10 cellular contexts compared by ENCODE assay signal in the genomic region with DNA sequence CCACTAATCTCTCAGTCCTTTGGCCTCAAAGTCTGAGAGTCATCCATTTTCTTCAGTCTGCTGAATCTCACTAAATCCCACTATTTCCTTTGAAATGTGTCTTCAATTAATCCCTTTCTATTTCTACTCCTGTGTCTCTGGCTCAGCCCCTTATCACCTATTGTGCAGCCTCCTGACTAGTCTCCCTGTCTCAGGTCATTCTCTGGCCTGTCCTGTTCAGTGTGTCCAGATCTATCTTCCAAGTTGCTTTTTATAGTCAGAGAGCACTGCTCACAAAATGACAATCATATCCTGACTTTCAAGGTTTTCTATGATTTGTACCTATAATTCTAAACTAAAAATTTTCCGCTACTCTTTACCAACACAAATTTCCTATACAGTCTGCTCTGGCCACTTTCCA. TPM values are rescaled to one million over a fixed set of nuclear protein-coding genes. Genes with fewer than 3 reads are reported as not detected.
"Had no signal": no experiment of that assay in that cellular context is flagged by ENCODE, and none has a peak within 500 bp of the region (broad histone marks: within the 10 kb centered on the region; RNA-seq: fewer than 3 reads in every experiment).

No MANE protein-coding gene starts in this region.

- DNase-seq: GOT3, H7, HFFc6, KBM-7 had no signal

- H3K36me3 ChIP-seq: HAP-1 had no signal

- H3K4me3 ChIP-seq: HAP-1 had no signal

- H3K4me3 Mint-ChIP-seq: HFFc6, IgD-negative memory B cell had no signal

- H3K27ac Mint-ChIP-seq: HFFc6, IgD-negative memory B cell had no signal

- H3K9me3 Mint-ChIP-seq: IgD-negative memory B cell had no signal

- H3K27ac ChIP-seq: HL-60 had no signal

- H3K9me3 ChIP-seq: HAP-1 had no signal

- H3K4me1 ChIP-seq: HAP-1 had no signal

- ATAC-seq: HCT116, HepG2 had no signal

RNA-seq across cellular contexts. Expression of a gene that starts 7.6 kb away (rescaled TPM):
- total RNA-seq: H4, H7, HepG2, HFFc6 had no signal
- polyA plus RNA-seq: HepG2, IgD-negative memory B cell had no signal
